In the genomic region with DNA sequence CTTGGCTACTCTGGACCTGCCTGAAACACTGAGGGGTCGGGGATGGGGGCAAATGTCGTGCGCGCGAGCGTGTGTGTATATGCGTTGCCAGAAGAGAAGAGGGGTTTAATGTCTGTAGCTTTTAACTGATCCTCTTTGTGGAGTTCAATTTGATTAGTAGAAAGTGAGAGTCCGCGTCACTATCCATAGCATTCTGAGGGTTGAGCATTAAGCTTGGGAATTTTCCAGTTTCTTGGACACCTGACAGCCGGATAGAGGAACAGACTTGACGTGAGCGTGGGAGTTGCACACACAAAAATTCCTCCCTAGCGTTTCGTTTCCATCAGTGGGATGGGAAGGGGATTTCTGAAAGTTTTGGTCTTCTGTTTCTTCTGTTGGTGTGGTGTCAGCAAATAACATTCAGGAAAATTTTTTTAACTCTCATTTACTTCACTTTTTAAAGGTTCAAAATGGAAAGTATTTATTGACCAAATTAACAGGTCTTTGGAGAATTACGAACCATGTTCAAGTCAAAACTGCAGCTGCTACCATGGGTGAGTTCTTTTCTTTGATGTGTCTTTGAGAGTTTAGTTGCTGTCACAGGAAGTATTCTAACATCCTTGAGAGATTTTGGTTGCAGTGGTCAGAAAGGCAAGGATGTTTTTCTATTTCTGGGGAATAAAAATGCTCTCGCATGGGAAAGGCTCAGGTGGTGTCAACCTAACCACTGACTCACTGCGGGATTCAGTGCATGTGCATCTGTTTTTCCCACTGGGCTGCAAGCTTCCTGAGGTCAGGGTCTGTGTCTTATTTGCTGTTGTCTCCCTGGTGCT, we compare ENCODE assay signal across 8 cellular contexts. TPM values are rescaled to one million over a fixed set of nuclear protein-coding genes. Genes with fewer than 3 reads are reported as not detected.
DNase-seq lines count a peak whose midpoint lies in the region; ATAC-seq and TF ChIP-seq lines count a peak whose summit lies in the region.

No MANE protein-coding gene starts in this region.

- no peak for TF ChIP-seq CTCF in neural cell (IDR thresholded peaks at IDR 0.05; ENCODE audit: poor library complexity, severe bottlenecking)

- H2AFZ ChIP-seq in neural cell (ENCODE audit: low read depth, low read length): peak overlapping the region; percentile 97

- H4K20me1 ChIP-seq in neural cell (ENCODE audit: insufficient read depth): no peaks in the 10 kb centered on the region

- H3K4me2 ChIP-seq in neural cell (ENCODE audit: low read length): peak overlapping the region; percentile 76

- H3K79me2 ChIP-seq in neural cell (replicated peaks; ENCODE audit: insufficient read depth, low read length): no peaks in the 10 kb centered on the region

- no peaks in the 10 kb centered on the region for H3K27me3 ChIP-seq in neural cell (ENCODE audit: insufficient read depth, low read depth, low read length)

- peak overlapping the region; percentile 85 for H3K9ac ChIP-seq in neural cell (ENCODE audit: low read length)

- POLR2A ChIA-PET in HEK293T (lab: Yijun Ruan, JAX): interaction anchor here (1.5 to 1.7 kb wide), 2 partner anchors 29 to 207 kb away, joined by 4 to 13 read pairs; a partner anchor contains a TSS

- no peaks in the 10 kb centered on the region for H3F3A ChIP-seq in neural cell (ENCODE audit: insufficient read depth, low read length, poor library complexity, severe bottlenecking)

- no peaks in the 10 kb centered on the region for H3K9me2 ChIP-seq in neural cell (ENCODE audit: insufficient read depth, low read length)

- CTCF ChIA-PET in HEK293T (lab: Yijun Ruan, JAX): no interaction called here

- ATAC-seq in HG03064 (IDR thresholded peaks at IDR 0.05; ENCODE audit: low read depth, unreplicated experiment) (peak; percentile 62), GM18520 (IDR thresholded peaks at IDR 0.05; ENCODE audit: unreplicated experiment) (no peak)

- H3K9me3 ChIP-seq in neural cell (ENCODE audit: low read length): no peaks in the 10 kb centered on the region

- peak; percentile 38 for DNase-seq in stimulated activated CD4-positive, alpha-beta T cell treated with anti-CD3 and anti-CD28 coated beads, Interleukin-12 subunit alpha, Interleukin-12 subunit beta, amount 100 ng/mL, for 4 hours
- DNase-seq in stimulated activated CD4-positive, alpha-beta T cell treated with anti-CD3 and anti-CD28 coated beads, Interleukin-4, amount 100 ng/mL, for 4 hours: no peak
- DNase-seq in SW480 (ENCODE audit: low spot score) (peak; percentile 33), fibroblast of gingiva (ENCODE audit: low read depth) (peak; percentile 10), HEK293T (ENCODE audit: extremely low spot score) (no peak)

- H3K4me3 ChIP-seq in neural cell (ENCODE audit: low read length): peak overlapping the region; percentile 93

- peak overlapping the region; percentile 77 for H3K27ac ChIP-seq in neural cell (ENCODE audit: low read length)

- no peaks in the 10 kb centered on the region for H3K36me3 ChIP-seq in neural cell (ENCODE audit: insufficient read depth, low read length)

- TF ChIP-seq EP300 in neural cell (conservative IDR thresholded peaks at IDR 0.05; ENCODE audit: poor library complexity, severe bottlenecking): no peak

- TF ChIP-seq RAD21 in neural cell (conservative IDR thresholded peaks at IDR 0.05): no peak

TF ChIP-seq in neural cell, 6 proteins besides CTCF, POLR2A, EP300 and RAD21:
- TF ChIP-seq EZH2 (IDR thresholded peaks at IDR 0.05; ENCODE audit: borderline replicate concordance, insufficient read depth, low read length, poor library complexity, severe bottlenecking) (no peak), MXI1 (conservative IDR thresholded peaks at IDR 0.05; ENCODE audit: poor library complexity, severe bottlenecking) (no peak), TAF1 (IDR thresholded peaks at IDR 0.05; ENCODE audit: low read depth) (no peak), SMC3 (conservative IDR thresholded peaks at IDR 0.05; ENCODE audit: poor library complexity) (no peak), POLR2AphosphoS5 (IDR thresholded peaks at IDR 0.05) (no peak)
- TF ChIP-seq, protein P1, sequence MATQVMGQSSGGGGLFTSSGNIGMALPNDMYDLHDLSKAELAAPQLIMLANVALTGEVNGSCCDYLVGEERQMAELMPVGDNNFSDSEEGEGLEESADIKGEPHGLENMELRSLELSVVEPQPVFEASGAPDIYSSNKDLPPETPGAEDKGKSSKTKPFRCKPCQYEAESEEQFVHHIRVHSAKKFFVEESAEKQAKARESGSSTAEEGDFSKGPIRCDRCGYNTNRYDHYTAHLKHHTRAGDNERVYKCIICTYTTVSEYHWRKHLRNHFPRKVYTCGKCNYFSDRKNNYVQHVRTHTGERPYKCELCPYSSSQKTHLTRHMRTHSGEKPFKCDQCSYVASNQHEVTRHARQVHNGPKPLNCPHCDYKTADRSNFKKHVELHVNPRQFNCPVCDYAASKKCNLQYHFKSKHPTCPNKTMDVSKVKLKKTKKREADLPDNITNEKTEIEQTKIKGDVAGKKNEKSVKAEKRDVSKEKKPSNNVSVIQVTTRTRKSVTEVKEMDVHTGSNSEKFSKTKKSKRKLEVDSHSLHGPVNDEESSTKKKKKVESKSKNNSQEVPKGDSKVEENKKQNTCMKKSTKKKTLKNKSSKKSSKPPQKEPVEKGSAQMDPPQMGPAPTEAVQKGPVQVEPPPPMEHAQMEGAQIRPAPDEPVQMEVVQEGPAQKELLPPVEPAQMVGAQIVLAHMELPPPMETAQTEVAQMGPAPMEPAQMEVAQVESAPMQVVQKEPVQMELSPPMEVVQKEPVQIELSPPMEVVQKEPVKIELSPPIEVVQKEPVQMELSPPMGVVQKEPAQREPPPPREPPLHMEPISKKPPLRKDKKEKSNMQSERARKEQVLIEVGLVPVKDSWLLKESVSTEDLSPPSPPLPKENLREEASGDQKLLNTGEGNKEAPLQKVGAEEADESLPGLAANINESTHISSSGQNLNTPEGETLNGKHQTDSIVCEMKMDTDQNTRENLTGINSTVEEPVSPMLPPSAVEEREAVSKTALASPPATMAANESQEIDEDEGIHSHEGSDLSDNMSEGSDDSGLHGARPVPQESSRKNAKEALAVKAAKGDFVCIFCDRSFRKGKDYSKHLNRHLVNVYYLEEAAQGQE (IDR thresholded peaks at IDR 0.05; ENCODE audit: borderline replicate concordance): no peak
TF ChIP-seq in neural cell: peak in this region for 0.

TF ChIP-seq in HEK293T, 16 proteins besides CTCF, POLR2A, EP300 and RAD21:
- TF ChIP-seq FOXK2 (IDR thresholded peaks at IDR 0.05) (no peak), L3MBTL2 (conservative IDR thresholded peaks at IDR 0.05) (no peak), ELF4 (IDR thresholded peaks at IDR 0.05) (no peak), LEF1 (IDR thresholded peaks at IDR 0.05; ENCODE audit: borderline replicate concordance) (no peak)
- TF ChIP-seq, protein P2, sequence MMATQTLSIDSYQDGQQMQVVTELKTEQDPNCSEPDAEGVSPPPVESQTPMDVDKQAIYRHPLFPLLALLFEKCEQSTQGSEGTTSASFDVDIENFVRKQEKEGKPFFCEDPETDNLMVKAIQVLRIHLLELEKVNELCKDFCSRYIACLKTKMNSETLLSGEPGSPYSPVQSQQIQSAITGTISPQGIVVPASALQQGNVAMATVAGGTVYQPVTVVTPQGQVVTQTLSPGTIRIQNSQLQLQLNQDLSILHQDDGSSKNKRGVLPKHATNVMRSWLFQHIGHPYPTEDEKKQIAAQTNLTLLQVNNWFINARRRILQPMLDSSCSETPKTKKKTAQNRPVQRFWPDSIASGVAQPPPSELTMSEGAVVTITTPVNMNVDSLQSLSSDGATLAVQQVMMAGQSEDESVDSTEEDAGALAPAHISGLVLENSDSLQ (IDR thresholded peaks at IDR 0.05): no peak

RNA-seq across cellular contexts. Expression of a gene that starts 0.8 kb away (rescaled TPM):
- 26.9 and 27.2 TPM in 2 replicates for polyA plus RNA-seq in neural cell
- polyA minus RNA-seq in neural cell: 31.7 and 32.3 TPM in 2 replicates

RNA-seq across cellular contexts. Expression of a gene that starts 6.2 kb away (rescaled TPM):
- polyA plus RNA-seq in neural cell: 21.1 and 31.6 TPM in 2 replicates
- polyA minus RNA-seq in neural cell: 22.4 and 24.9 TPM in 2 replicates

RNA-seq across cellular contexts. Expression of a gene that starts 28.8 kb away (rescaled TPM):
- 109 and 110 TPM in 2 replicates for polyA plus RNA-seq in neural cell
- polyA minus RNA-seq in neural cell: 40.4 and 49.8 TPM in 2 replicates

Comparison
In these comparisons a context has a peak if more than half of its experiments do, and no peak if none do; other contexts are left out.
1. DNase-seq: peak in stimulated activated CD4-positive, alpha-beta T cell treated with anti-CD3 and anti-CD28 coated beads, Interleukin-12 subunit alpha, Interleukin-12 subunit beta, amount 100 ng/mL, for 4 hours (single experiment), SW480 (single experiment) and fibroblast of gingiva (single experiment); none in stimulated activated CD4-positive, alpha-beta T cell treated with anti-CD3 and anti-CD28 coated beads, Interleukin-4, amount 100 ng/mL, for 4 hours (0 of 2) and HEK293T (single experiment).